1 cellular context compared by ENCODE assay signal in the genomic region with DNA sequence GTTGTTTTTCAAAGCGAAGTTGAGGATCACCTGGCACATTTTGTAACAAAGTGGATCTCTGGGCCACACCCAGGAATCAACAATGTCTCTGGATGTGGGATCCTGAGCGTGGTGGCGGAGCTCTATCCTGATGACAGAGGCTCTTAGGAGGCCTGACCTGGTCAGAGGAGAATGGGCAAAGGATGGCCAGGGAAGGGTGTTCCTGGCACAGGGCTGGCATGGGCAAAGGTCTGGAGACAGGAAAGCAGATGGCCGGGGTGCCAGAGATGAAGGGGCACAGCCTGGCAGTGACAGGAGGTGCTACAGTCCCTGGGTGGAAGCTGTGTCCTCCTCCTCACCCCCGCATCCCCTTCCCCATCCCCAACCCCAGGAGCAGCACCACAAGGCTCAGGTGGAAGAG.
TF ChIP-seq lines count a peak whose summit lies in the region.

No MANE protein-coding gene starts in this region.

TF ChIP-seq in SK-N-SH, 30 proteins besides CTCF, POLR2A, EP300 and RAD21:
- TF ChIP-seq FOSL2 (IDR thresholded peaks at IDR 0.05; ENCODE audit: borderline replicate concordance, low read depth) (no peak), MXI1 (IDR thresholded peaks at IDR 0.05; ENCODE audit: low read depth, low read length) (no peak), POLR2AphosphoS5 (IDR thresholded peaks at IDR 0.05; ENCODE audit: low read depth, low read length) (no peak), GABPA (IDR thresholded peaks at IDR 0.05; ENCODE audit: low read depth) (no peak), RXRA (IDR thresholded peaks at IDR 0.05; ENCODE audit: borderline replicate concordance, low read depth) (no peak), RCOR1 (IDR thresholded peaks at IDR 0.05; ENCODE audit: low read length) (no peak)
- TF ChIP-seq, protein P1, sequence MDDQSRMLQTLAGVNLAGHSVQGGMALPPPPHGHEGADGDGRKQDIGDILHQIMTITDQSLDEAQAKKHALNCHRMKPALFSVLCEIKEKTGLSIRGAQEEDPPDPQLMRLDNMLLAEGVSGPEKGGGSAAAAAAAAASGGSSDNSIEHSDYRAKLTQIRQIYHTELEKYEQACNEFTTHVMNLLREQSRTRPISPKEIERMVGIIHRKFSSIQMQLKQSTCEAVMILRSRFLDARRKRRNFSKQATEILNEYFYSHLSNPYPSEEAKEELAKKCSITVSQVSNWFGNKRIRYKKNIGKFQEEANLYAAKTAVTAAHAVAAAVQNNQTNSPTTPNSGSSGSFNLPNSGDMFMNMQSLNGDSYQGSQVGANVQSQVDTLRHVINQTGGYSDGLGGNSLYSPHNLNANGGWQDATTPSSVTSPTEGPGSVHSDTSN (IDR thresholded peaks at IDR 0.05), result no peak
- TF ChIP-seq, protein P2, sequence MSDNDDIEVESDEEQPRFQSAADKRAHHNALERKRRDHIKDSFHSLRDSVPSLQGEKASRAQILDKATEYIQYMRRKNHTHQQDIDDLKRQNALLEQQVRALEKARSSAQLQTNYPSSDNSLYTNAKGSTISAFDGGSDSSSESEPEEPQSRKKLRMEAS (IDR thresholded peaks at IDR 0.05; ENCODE audit: low read depth), result no peak
